ENCODE assay signal across 1 cellular context in the genomic region with DNA sequence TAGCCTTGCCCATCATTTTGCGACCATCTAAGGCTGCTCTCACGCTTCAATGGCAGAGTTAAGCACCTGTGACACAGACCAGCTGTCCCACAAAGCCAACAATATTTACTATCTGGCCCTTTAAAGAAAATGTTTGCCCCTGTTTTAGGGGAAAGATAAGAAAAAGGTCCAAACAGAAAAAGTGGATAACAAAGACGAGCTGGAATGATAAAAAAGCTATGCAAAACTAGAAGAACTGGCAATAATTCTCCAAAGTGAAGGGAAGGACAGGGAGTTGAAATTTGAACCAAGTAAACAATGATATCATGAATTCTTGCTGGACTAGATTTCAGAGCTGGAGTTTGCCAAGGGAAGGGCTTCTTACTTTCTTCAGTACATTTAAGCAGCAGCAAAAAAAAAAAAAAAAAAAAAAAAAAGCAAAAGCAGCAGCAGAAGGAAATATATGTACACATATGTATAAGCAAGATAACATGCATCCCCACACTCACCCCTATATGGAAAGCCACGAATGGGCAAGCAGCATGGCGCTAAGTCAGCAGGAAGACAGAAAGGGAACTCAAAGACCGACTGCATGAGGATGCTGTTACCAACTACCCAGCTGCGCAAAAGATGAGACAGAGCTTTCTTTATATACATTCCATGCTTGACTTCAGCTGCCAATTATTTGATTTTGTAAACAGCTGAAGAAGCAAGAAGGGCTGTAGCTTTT.
TF ChIP-seq lines count a peak whose summit lies in the region.

No MANE protein-coding gene starts in this region.

TF ChIP-seq in GM12878, 131 proteins besides CTCF, POLR2A, EP300 and RAD21:
- TF ChIP-seq NR2C2 (IDR thresholded peaks at IDR 0.05; ENCODE audit: borderline replicate concordance, control insufficient read depth, insufficient read length, low read depth) (no peak), ZNF384 (IDR thresholded peaks at IDR 0.05; ENCODE audit: borderline replicate concordance, low read depth, low read length) (peak; percentile 63)
